1 cellular context compared by ENCODE assay signal in genomic region chr6:4928426-4928825, GRCh38.
TF ChIP-seq lines count a peak whose summit lies in the region.

No MANE protein-coding gene starts in this region.

TF ChIP-seq in K562, 482 proteins besides CTCF, POLR2A, EP300 and RAD21 (continued from another document and continues in another):
- no peak for TF ChIP-seq CREB3 (tag; conservative IDR thresholded peaks at IDR 0.05; ENCODE audit: low read depth)
- peak; percentile 98 for TF ChIP-seq SMARCA4 (IDR thresholded peaks at IDR 0.05)
- no peak for TF ChIP-seq ZNF75A (CRISPR knock-in tag; IDR thresholded peaks at IDR 0.05)
- TF ChIP-seq HOXB6 (CRISPR knock-in tag; IDR thresholded peaks at IDR 0.05; ENCODE audit: borderline replicate concordance), result no peak
- TF ChIP-seq RFX5 (IDR thresholded peaks at IDR 0.05; ENCODE audit: low read depth, low read length), result no peak
- no peak for TF ChIP-seq SRSF3 (IDR thresholded peaks at IDR 0.05; ENCODE audit: insufficient read depth, low read length)
- TF ChIP-seq HMG20A (CRISPR knock-in tag; conservative IDR thresholded peaks at IDR 0.05), result no peak
- no peak for TF ChIP-seq ZNF778 (CRISPR knock-in tag; IDR thresholded peaks at IDR 0.05)
- peak; percentile 66; the same call in 1 of the 2 replicates for TF ChIP-seq MTA3 (IDR thresholded peaks at IDR 0.05; ENCODE audit: borderline replicate concordance)
- no peak for TF ChIP-seq NFRKB (IDR thresholded peaks at IDR 0.05; ENCODE audit: low read depth)
- TF ChIP-seq E2F6 (IDR thresholded peaks at IDR 0.05; ENCODE audit: borderline replicate concordance in 1 of 2, extremely low read depth in 1 of 2, insufficient read depth in 1 of 2, insufficient read length in 1 of 2, low read depth in 1 of 2, low read length in 1 of 2, poor library complexity in 1 of 2, severe bottlenecking in 1 of 2), result no peak
- peak; percentile 95 for TF ChIP-seq TAL1 (IDR thresholded peaks at IDR 0.05)
- TF ChIP-seq LCOR (CRISPR knock-in tag; IDR thresholded peaks at IDR 0.05), result peak; percentile 69; the same call in 1 of the 2 replicates
- no peak for TF ChIP-seq GTF3C2 (IDR thresholded peaks at IDR 0.05; ENCODE audit: borderline replicate concordance, extremely low read depth, insufficient read length)
- TF ChIP-seq LEF1 (IDR thresholded peaks at IDR 0.05), result peak; percentile 94
- no peak for TF ChIP-seq E2F3 (CRISPR knock-in tag; IDR thresholded peaks at IDR 0.05)
- no peak for TF ChIP-seq RUNX1 (IDR thresholded peaks at IDR 0.05; ENCODE audit: low read depth)
- no peak for TF ChIP-seq MBD1 (CRISPR knock-in tag; IDR thresholded peaks at IDR 0.05)
- TF ChIP-seq ZFPM2 (CRISPR knock-in tag; IDR thresholded peaks at IDR 0.05), result no peak
- TF ChIP-seq HMGXB4 (CRISPR knock-in tag; IDR thresholded peaks at IDR 0.05), result no peak
- no peak for TF ChIP-seq IRF1 (CRISPR knock-in tag; IDR thresholded peaks at IDR 0.05; ENCODE audit: borderline replicate concordance)
- no peak for TF ChIP-seq XRCC5 (IDR thresholded peaks at IDR 0.05; ENCODE audit: low read depth, low read length)
- no peak for TF ChIP-seq KAT2B (IDR thresholded peaks at IDR 0.05; ENCODE audit: low read depth, low read length)
- no peak for TF ChIP-seq RBBP5 (IDR thresholded peaks at IDR 0.05; ENCODE audit: borderline replicate concordance, insufficient read depth, low read length, poor library complexity, severe bottlenecking)
- peak; percentile 81 for TF ChIP-seq NFIC (IDR thresholded peaks at IDR 0.05)
- TF ChIP-seq SIN3A (IDR thresholded peaks at IDR 0.05; ENCODE audit: borderline replicate concordance in 2 of 2, control insufficient read depth in 1 of 2, low read depth in 2 of 2, low read length in 2 of 2), result no peak
- no peak for TF ChIP-seq ZNF140 (CRISPR knock-in tag; IDR thresholded peaks at IDR 0.05)
- no peak for TF ChIP-seq POLR3G (IDR thresholded peaks at IDR 0.05; ENCODE audit: extremely low read depth, insufficient read length, insufficient replicate concordance)
- TF ChIP-seq CBX3 (IDR thresholded peaks at IDR 0.05; ENCODE audit: borderline replicate concordance in 1 of 2, low read length in 2 of 2), result peak in 1 of 2 experiments; percentile 77; a peak in 2 of 3 replicates
- TF ChIP-seq MEIS2 (IDR thresholded peaks at IDR 0.05; ENCODE audit: partially characterized antibody), result peak; percentile 94
- TF ChIP-seq ZNF174 (CRISPR knock-in tag; IDR thresholded peaks at IDR 0.05), result no peak
- no peak for TF ChIP-seq NR1H2 (CRISPR knock-in tag; IDR thresholded peaks at IDR 0.05)
- TF ChIP-seq BDP1 (IDR thresholded peaks at IDR 0.05; ENCODE audit: insufficient read depth, insufficient read length), result no peak
- no peak for TF ChIP-seq ZNF347 (CRISPR knock-in tag; IDR thresholded peaks at IDR 0.05; ENCODE audit: low read depth)
- no peak for TF ChIP-seq FOXP4 (CRISPR knock-in tag; IDR thresholded peaks at IDR 0.05; ENCODE audit: borderline replicate concordance)
- TF ChIP-seq ZNF699 (CRISPR knock-in tag; IDR thresholded peaks at IDR 0.05; ENCODE audit: insufficient replicate concordance), result no peak
- TF ChIP-seq ILF3 (IDR thresholded peaks at IDR 0.05; ENCODE audit: borderline replicate concordance), result no peak
- peak; percentile 85 for TF ChIP-seq BCOR (IDR thresholded peaks at IDR 0.05)
- TF ChIP-seq ZNF175 (CRISPR knock-in tag; IDR thresholded peaks at IDR 0.05; ENCODE audit: low read depth), result peak; percentile 78; the same call in 1 of the 2 replicates
- TF ChIP-seq PPARD (CRISPR knock-in tag; IDR thresholded peaks at IDR 0.05), result no peak
- TF ChIP-seq CHD1 (IDR thresholded peaks at IDR 0.05; ENCODE audit: low read length), result no peak
- TF ChIP-seq ZBTB17 (CRISPR knock-in tag; IDR thresholded peaks at IDR 0.05), result no peak
- TF ChIP-seq MAFG (tag; conservative IDR thresholded peaks at IDR 0.05), result peak; percentile 95
- TF ChIP-seq GATAD2A (IDR thresholded peaks at IDR 0.05), result peak; percentile 92; the same call in 1 of the 2 replicates
- no peak for TF ChIP-seq ZBTB5 (IDR thresholded peaks at IDR 0.05)
- no peak for TF ChIP-seq ZKSCAN3 (CRISPR knock-in tag; IDR thresholded peaks at IDR 0.05)
- TF ChIP-seq ZNF134 (CRISPR knock-in tag; conservative IDR thresholded peaks at IDR 0.05), result no peak
- TF ChIP-seq TRIM28 (IDR thresholded peaks at IDR 0.05), result peak; percentile 78
- no peak for TF ChIP-seq RBM34 (IDR thresholded peaks at IDR 0.05; ENCODE audit: borderline replicate concordance, insufficient read depth, low read length)
- no peak for TF ChIP-seq SIX5 (IDR thresholded peaks at IDR 0.05; ENCODE audit: borderline replicate concordance in 1 of 2, insufficient read depth in 1 of 2, low read depth in 1 of 2, low read length in 2 of 2)
- peak; percentile 91 for TF ChIP-seq CCNT2 (IDR thresholded peaks at IDR 0.05; ENCODE audit: borderline replicate concordance, extremely low read depth, insufficient read length, low read depth, low read length)
- TF ChIP-seq SRSF7 (optimal IDR thresholded peaks at IDR 0.05; ENCODE audit: low read depth, low read length), result no peak
- TF ChIP-seq ETV1 (tag; conservative IDR thresholded peaks at IDR 0.05; ENCODE audit: low read depth), result 0 out of 2 replicates have a peak, but pooled peaks have one; percentile 13
- peak; percentile 86 for TF ChIP-seq CHAMP1 (IDR thresholded peaks at IDR 0.05)
- TF ChIP-seq NCOA4 (IDR thresholded peaks at IDR 0.05; ENCODE audit: partially characterized antibody), result no peak
